ENCODE assay signal across 24 cellular contexts in genomic region chr19:47070756-47071155, GRCh38. TPM values are rescaled to one million over a fixed set of nuclear protein-coding genes. Genes with fewer than 3 reads are reported as not detected.
"Had no signal": no experiment of that assay in that cellular context is flagged by ENCODE, and none has a peak within 500 bp of the region (broad histone marks: within the 10 kb centered on the region; RNA-seq: fewer than 3 reads in every experiment).

No MANE protein-coding gene starts in this region.

- H3K27ac Mint-ChIP-seq: activated naive CD4-positive, alpha-beta T cell treated with anti-CD3 and anti-CD28 coated beads, Interleukin-2, amount 50 U/mL, for 24 hours; stimulated activated naive CD8-positive, alpha-beta T cell treated with anti-CD3 and anti-CD28 coated beads, Interleukin-15, Interleukin-2, amounts not matched to agents 100 ng/mL and 50 ng/mL, for 24 hours had no signal

- FAIRE-seq: bronchial epithelial cell, TTC549, urothelium cell line had no signal

- H3K36me3 ChIP-seq: ovary had no signal

- H3K9me3 Mint-ChIP-seq: activated naive CD4-positive, alpha-beta T cell treated with anti-CD3 and anti-CD28 coated beads, Interleukin-2, amount 50 U/mL, for 24 hours; activated T-cell treated with anti-CD3 and anti-CD28 coated beads, Interleukin-2, amount 50 U/mL, for 4 hours; naive B cell; stimulated activated naive CD8-positive, alpha-beta T cell treated with anti-CD3 and anti-CD28 coated beads, Interleukin-15, Interleukin-2, amounts not matched to agents 100 ng/mL and 50 ng/mL, for 24 hours had no signal

- H3K27ac ChIP-seq: foreskin keratinocyte, lower lobe of right lung, ovary, psoas muscle, suprapubic skin, transverse colon, WERI-Rb-1 had no signal

- H3K4me2 ChIP-seq: SK-N-SH had no signal

- H3K9ac ChIP-seq: SK-N-SH had no signal

- H3K27me3 Mint-ChIP-seq: activated naive CD4-positive, alpha-beta T cell treated with anti-CD3 and anti-CD28 coated beads, Interleukin-2, amount 50 U/mL, for 24 hours; naive B cell; stimulated activated naive CD8-positive, alpha-beta T cell treated with anti-CD3 and anti-CD28 coated beads, Interleukin-15, Interleukin-2, amounts not matched to agents 100 ng/mL and 50 ng/mL, for 24 hours had no signal

- H3K4me3 Mint-ChIP-seq: activated naive CD4-positive, alpha-beta T cell treated with anti-CD3 and anti-CD28 coated beads, Interleukin-2, amount 50 U/mL, for 24 hours; activated T-cell treated with anti-CD3 and anti-CD28 coated beads, Interleukin-2, amount 50 U/mL, for 4 hours; stimulated activated naive CD8-positive, alpha-beta T cell treated with anti-CD3 and anti-CD28 coated beads, Interleukin-15, Interleukin-2, amounts not matched to agents 100 ng/mL and 50 ng/mL, for 24 hours had no signal

- H3K4me3 ChIP-seq: lower lobe of right lung, ovary, psoas muscle, suprapubic skin, transverse colon had no signal

- H3K4me1 ChIP-seq: foreskin keratinocyte, psoas muscle, suprapubic skin, transverse colon had no signal

- ATAC-seq: activated T-cell treated with anti-CD3 and anti-CD28 coated beads, Interleukin-2, amount 50 U/mL, for 4 hours; foreskin keratinocyte; left lobe of liver; lower lobe of right lung; psoas muscle; right cardiac atrium had no signal

- DNase-seq: activated CD8-positive, alpha-beta memory T cell treated with anti-CD3 and anti-CD28 coated beads, Interleukin-2, amount 50 U/mL, for 48 hours; activated effector memory CD4-positive, alpha-beta T cell treated with Interleukin-2 at 50 U/mL for 16 hours; activated T-cell treated with anti-CD3 and anti-CD28 coated beads, Interleukin-2, amount 50 U/mL, for 4 hours; cerebellar nuclear complex; effector CD4-positive, alpha-beta T cell; foreskin keratinocyte; lower lobe of right lung; naive B cell; ovary; psoas muscle; SK-N-SH; stimulated activated CD4-positive, alpha-beta T cell treated with anti-CD3 and anti-CD28 coated beads, Interleukin-12 subunit alpha, Interleukin-12 subunit beta, amount 100 ng/mL, for 4 hours; stimulated activated CD4-positive, alpha-beta T cell treated with anti-CD3 and anti-CD28 coated beads, Interleukin-4, amount 100 ng/mL, for 4 hours; transverse colon; WERI-Rb-1 had no signal

- H3K27me3 ChIP-seq: foreskin keratinocyte, ovary, suprapubic skin, transverse colon had no signal

- H3K9me3 ChIP-seq: lower lobe of right lung, ovary, psoas muscle, SK-N-SH, suprapubic skin, transverse colon had no signal

RNA-seq across cellular contexts. Expression of gene NPAS1, which starts 51.1 kb away (rescaled TPM):
- total RNA-seq: mesenteric fat pad had no signal
